Comparison of ENCODE assay signal across 8 cellular contexts in the genomic region with DNA sequence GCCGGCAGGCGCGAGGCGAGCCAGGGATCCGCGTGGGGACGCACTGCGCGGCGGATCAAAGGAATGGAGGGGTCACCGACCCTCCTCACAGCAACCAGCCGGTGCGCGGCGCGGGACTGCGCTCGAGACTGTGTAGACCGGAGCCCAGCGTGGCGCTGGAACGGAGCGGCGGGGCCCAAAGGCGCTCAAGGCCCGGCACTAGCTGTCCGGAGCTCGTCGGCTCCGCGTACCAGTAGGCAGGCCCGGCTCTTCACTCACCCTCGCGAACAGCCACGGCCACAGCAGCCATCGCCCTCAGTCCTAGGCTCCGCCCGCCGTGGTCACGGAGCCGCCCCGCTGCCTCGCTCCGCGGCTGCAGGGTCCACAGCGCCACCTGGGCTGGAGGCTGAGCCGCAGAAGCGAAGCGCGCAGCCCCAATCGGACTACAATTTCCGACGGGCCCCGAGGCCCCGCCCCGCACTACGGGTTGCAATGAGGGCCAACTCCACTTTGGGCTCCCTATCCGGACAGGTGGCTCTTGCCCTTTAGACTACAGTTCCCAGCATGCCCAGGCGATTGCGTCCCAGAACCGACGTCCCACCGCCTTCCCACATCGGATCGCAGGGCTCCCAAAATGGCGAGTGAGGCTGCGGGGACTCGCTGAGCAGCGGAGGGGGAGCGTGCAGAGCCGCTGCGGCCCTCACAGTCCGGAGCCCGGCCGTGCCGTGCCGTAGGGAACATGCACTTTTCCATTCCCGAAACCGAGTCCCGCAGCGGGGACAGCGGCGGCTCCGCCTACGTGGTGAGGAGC. TPM values are rescaled to one million over a fixed set of nuclear protein-coding genes. Genes with fewer than 3 reads are reported as not detected.
DNase-seq lines count a peak whose midpoint lies in the region; ATAC-seq and TF ChIP-seq lines count a peak whose summit lies in the region.

EIF2B4 (minus strand) TSS at position 313 of the 790 bp plus-strand sequence; CDS start at position 289, 24 bp downstream.
SNX17 (plus strand) TSS at position 591 of the 790 bp plus-strand sequence; CDS start at position 719, 128 bp downstream.

- peaks cover 85% of the 10 kb centered on the region for H3K36me3 Mint-ChIP-seq in Caco-2 (ENCODE audit: insufficient read depth, unreplicated experiment)

- peak within 1 kb of the TSS; percentile 74 for H3K4me3 Mint-ChIP-seq in Caco-2 (ENCODE audit: unreplicated experiment)

- POLR2A ChIA-PET in Caco-2 (lab: Charles Lee) = interaction anchor here (0.5 to 2.1 kb wide), 5 partner anchors 10 to 48 kb away, joined by 3 to 8 read pairs (median 5); partner anchors contain the start of genes GTF3C2, PPM1G and ZNF513
- POLR2A ChIA-PET in activated CD8-positive, alpha-beta memory T cell treated with anti-CD3 and anti-CD28 coated beads for 36 hours (lab: Charles Lee) = interaction anchor here (0.8 to 3.1 kb wide), 8 partner anchors 10 to 313 kb away, joined by 3 to 20 read pairs (median 8); partner anchors contain the start of genes ATRAID, GTF3C2, MPV17 and PPM1G

- BruUV-seq in Caco-2 (replicated peaks; lab: Mats Ljungman, UMichigan) = no TSS peak

- no peaks in the 10 kb centered on the region for H3K9me3 ChIP-seq in Caco-2

- H3K4me1 ChIP-seq in Caco-2 = peaks cover 17% of the 10 kb centered on the region

- peak within 1 kb of the TSS; percentile 96 for H3K27ac Mint-ChIP-seq in Caco-2 (ENCODE audit: unreplicated experiment)

- no peaks in the 10 kb centered on the region for H3K9me3 Mint-ChIP-seq in Caco-2 (ENCODE audit: unreplicated experiment)

- H3K27me3 ChIP-seq in Caco-2 (replicated peaks; ENCODE audit: control insufficient read depth, insufficient read depth, low read length) = no peaks in the 10 kb centered on the region

- peaks cover 31% of the 10 kb centered on the region for H3K4me1 Mint-ChIP-seq in Caco-2 (ENCODE audit: low read depth, unreplicated experiment)

- peak; percentile 88 for ATAC-seq in GM21360 (IDR thresholded peaks at IDR 0.05; ENCODE audit: unreplicated experiment)

- peak within 1 kb of the TSS; percentile 85 for H3K4me3 ChIP-seq in Caco-2 (ENCODE audit: low read depth, low read length)

- CTCF ChIA-PET in Caco-2 (lab: Charles Lee) = interaction anchor here (0.9 to 1.9 kb wide), 7 partner anchors 10 to 147 kb away, joined by 3 to 12 read pairs (median 6); partner anchors contain the start of genes GTF3C2, SLC30A3 and ZNF513
- CTCF ChIA-PET in activated CD8-positive, alpha-beta memory T cell treated with anti-CD3 and anti-CD28 coated beads for 36 hours (lab: Charles Lee) = interaction anchor here (0.5 to 2.7 kb wide), 10 partner anchors 9 to 90 kb away, joined by 3 to 11 read pairs (median 4); partner anchors contain the start of genes GTF3C2, PPM1G and ZNF513

- intact Hi-C loops in Caco-2 (cut with micrococcal nuclease; ENCODE audit: unreplicated experiment) = loop anchor here (1.0 to 2.0 kb wide), 4 partner anchors 10 to 59 kb away; partner anchors contain the start of genes GTF3C2, NRBP1 and ZNF513

- no peaks in the 10 kb centered on the region for H3K27me3 Mint-ChIP-seq in Caco-2 (ENCODE audit: insufficient read depth, unreplicated experiment)

- H3K36me3 ChIP-seq in Caco-2 (ENCODE audit: control insufficient read depth, insufficient read depth, low read length) = peaks cover 6% of the 10 kb centered on the region

- DNase-seq in Caco-2 (peak; percentile 100), HT1080 (ENCODE audit: low read depth) (peak; percentile 99), NOMO-1 (lab: John Stamatoyannopoulos, UW; ENCODE audit: unreplicated experiment in 2 of 2) (peak; percentile 99 to 100), lung microvascular endothelial cell (ENCODE audit: low read depth in 2 of 2) (peak; percentile 99)
- DNase-seq in effector CD8-positive, alpha-beta T cell (lab: John Stamatoyannopoulos, UW) = peak; percentile 98
- peak; percentile 96 to 100 (median 98) for DNase-seq in stimulated activated CD4-positive, alpha-beta T cell treated with anti-CD3 and anti-CD28 coated beads, TNF-alpha, amount 100 ng/mL, for 48 hours (ENCODE audit: low read depth in 3 of 3)

- TF ChIP-seq CTCF in Caco-2 (IDR thresholded peaks at IDR 0.05; ENCODE audit: insufficient read depth in 1 of 2, low read depth in 1 of 2, low read length in 1 of 2, severe bottlenecking in 1 of 2, unreplicated experiment in 1 of 2) = peak; percentile 58 to 95

RNA-seq across cellular contexts. Expression of gene EIF2B4, which starts in this region (rescaled TPM):
- total RNA-seq in Caco-2 (2022) = 79.7 and 91.3 TPM in 2 replicates
- total RNA-seq in HT1080 (2014; rRNA removed; shearing (Covaris generic)) = 29.8 and 42.1 TPM in 2 replicates
- polyA plus RNA-seq in HT1080 (2015; cell fraction: cytosol; rRNA removed) = 15.9 and 18.1 TPM in 2 replicates
- polyA plus RNA-seq in HT1080 (2015; cell fraction: nucleus; rRNA removed) = 37.6 and 42.3 TPM in 2 replicates
- total RNA-seq in activated CD8-positive, alpha-beta memory T cell treated with anti-CD3 and anti-CD28 coated beads for 36 hours = 10 to 100 TPM; 43.6 to 46.6 TPM
- total RNA-seq in lung microvascular endothelial cell = 21.4 and 23.0 TPM in 2 replicates

RNA-seq across cellular contexts. Expression of gene SNX17, which starts in this region (rescaled TPM):
- total RNA-seq in Caco-2 (2022) (98.7 and 108 TPM in 2 replicates), lung microvascular endothelial cell (97.9 and 106 TPM in 2 replicates)
- total RNA-seq in HT1080 (2014; rRNA removed; shearing (Covaris generic)) = 122 and 140 TPM in 2 replicates
- polyA plus RNA-seq in HT1080 (2015; cell fraction: cytosol; rRNA removed) = 115 and 116 TPM in 2 replicates
- 112 and 114 TPM in 2 replicates for polyA plus RNA-seq in HT1080 (2015; cell fraction: nucleus; rRNA removed)
- 100 to 1,000 TPM; 111 to 112 TPM for total RNA-seq in activated CD8-positive, alpha-beta memory T cell treated with anti-CD3 and anti-CD28 coated beads for 36 hours

Comparison
In these comparisons a context has a peak if more than half of its experiments do, and no peak if none do; other contexts are left out.
1. Peak in every context shown above with its lines: DNase-seq, ATAC-seq and H3K4me3 ChIP-seq.